ENCODE assay signal across 8 cellular contexts in the genomic region with DNA sequence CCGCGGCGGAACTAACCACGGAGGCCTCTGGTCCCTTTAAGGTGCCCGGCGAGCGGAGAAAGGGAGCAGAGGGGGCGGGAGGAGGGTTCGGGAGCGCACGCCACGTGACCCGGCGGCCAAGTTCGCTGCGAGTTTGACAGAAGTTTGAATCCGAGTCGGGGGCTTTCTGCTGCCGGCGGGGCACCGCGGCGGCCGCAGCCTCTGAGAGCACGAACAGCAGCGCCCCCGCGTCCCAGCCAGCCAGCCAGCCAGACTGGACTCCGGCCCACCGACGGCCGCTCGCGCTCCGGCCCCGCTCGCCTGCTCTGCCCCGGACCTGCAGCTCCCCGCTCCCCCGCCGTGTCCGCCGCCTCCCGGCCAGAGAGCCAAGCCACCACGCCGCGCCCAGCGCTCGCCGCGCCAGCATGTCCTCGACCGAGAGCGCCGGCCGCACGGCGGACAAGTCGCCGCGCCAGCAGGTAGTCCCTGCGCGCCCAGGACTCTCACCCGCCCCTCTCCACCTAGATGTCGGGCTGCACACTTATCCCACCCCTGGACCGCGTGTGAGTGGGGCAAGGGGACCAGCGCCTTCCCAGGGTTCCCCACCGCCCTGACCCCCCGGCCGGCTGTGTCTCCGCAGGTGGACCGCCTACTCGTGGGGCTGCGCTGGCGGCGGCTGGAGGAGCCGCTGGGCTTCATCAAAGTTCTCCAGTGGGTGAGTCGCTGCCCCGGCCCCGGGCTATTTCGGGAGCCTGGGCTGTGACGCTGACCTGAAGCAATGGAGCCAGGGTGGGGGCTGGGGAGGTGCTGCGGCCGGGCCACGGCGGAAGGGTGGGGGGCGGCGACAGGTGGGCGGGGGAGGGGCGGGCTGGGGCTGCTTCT. TPM values are rescaled to one million over a fixed set of nuclear protein-coding genes. Genes with fewer than 3 reads are reported as not detected.
A peak's percentile ranks its signal among the peaks of the same experiment; 100 is the strongest.
DNase-seq lines count a peak whose midpoint lies in the region; ATAC-seq, FAIRE-seq and TF ChIP-seq lines count a peak whose summit lies in the region.

Gene SYPL2 (plus strand): TSS at position 107 of the 861 bp plus-strand sequence. CDS start 298 bp downstream, at position 405.

- H3K27me3 Mint-ChIP-seq in CD14-positive monocyte (ENCODE audit: low read depth in 3 of 3): peaks cover 89 to 98% (median 92%) of the 10 kb centered on the region in 3 donors
- H3K27me3 Mint-ChIP-seq in stimulated activated naive CD8-positive, alpha-beta T cell treated with anti-CD3 and anti-CD28 coated beads, Interleukin-15, Interleukin-2, amounts not matched to agents 100 ng/mL and 50 ng/mL, for 24 hours: peaks cover 79% of the 10 kb centered on the region

- H3K27me3 ChIP-seq in bronchial epithelial cell (ENCODE audit: control insufficient read depth, insufficient read depth, low read length): peaks cover 37% of the 10 kb centered on the region

- H3K4me3 ChIP-seq in bronchial epithelial cell (ENCODE audit: low read depth, low read length): peak within 1 kb of the TSS; percentile 29

- no peak for ATAC-seq in GM21515 (IDR thresholded peaks at IDR 0.05; ENCODE audit: unreplicated experiment)

- H3K36me3 Mint-ChIP-seq in CD14-positive monocyte: peaks cover 0 to 4% of the 10 kb centered on the region in 2 donors
- no peaks in the 10 kb centered on the region for H3K36me3 Mint-ChIP-seq in stimulated activated naive CD8-positive, alpha-beta T cell treated with anti-CD3 and anti-CD28 coated beads, Interleukin-15, Interleukin-2, amounts not matched to agents 100 ng/mL and 50 ng/mL, for 24 hours (ENCODE audit: low read depth)

- no peaks in the 10 kb centered on the region for H3K36me3 ChIP-seq in bronchial epithelial cell (ENCODE audit: control insufficient read depth, insufficient read depth, low read length)

- H3K4me1 Mint-ChIP-seq in CD14-positive monocyte: peaks cover 10% of the 10 kb centered on the region
- H3K4me1 Mint-ChIP-seq in stimulated activated naive CD8-positive, alpha-beta T cell treated with anti-CD3 and anti-CD28 coated beads, Interleukin-15, Interleukin-2, amounts not matched to agents 100 ng/mL and 50 ng/mL, for 24 hours (ENCODE audit: low read depth): peaks cover 6% of the 10 kb centered on the region

- intact Hi-C loops in CD14-positive monocyte (cut with micrococcal nuclease): no loop called here

- H3K9me3 Mint-ChIP-seq in CD14-positive monocyte: peaks cover 0 to 27% (median 8%) of the 10 kb centered on the region in 7 donors
- H3K9me3 Mint-ChIP-seq in stimulated activated naive CD8-positive, alpha-beta T cell treated with anti-CD3 and anti-CD28 coated beads, Interleukin-15, Interleukin-2, amounts not matched to agents 100 ng/mL and 50 ng/mL, for 24 hours: no peaks in the 10 kb centered on the region

- FAIRE-seq in bronchial epithelial cell (lab: Jason Lieb, UNC): no peak

- peak within 1 kb of the TSS; percentile 73 to 78 for H3K4me3 Mint-ChIP-seq in CD14-positive monocyte
- H3K4me3 Mint-ChIP-seq in stimulated activated naive CD8-positive, alpha-beta T cell treated with anti-CD3 and anti-CD28 coated beads, Interleukin-15, Interleukin-2, amounts not matched to agents 100 ng/mL and 50 ng/mL, for 24 hours: peak within 1 kb of the TSS; percentile 67

- in situ Hi-C loops in KBM-7 (cut with MboI; ENCODE audit: low pct_unique_long_range_greater_than_20kb, low sequenced_read_pairs): no loop called here

- no peak for TF ChIP-seq CTCF in CD14-positive monocyte (IDR thresholded peaks at IDR 0.05)
- no peak for TF ChIP-seq CTCF in bronchial epithelial cell (IDR thresholded peaks at IDR 0.05; ENCODE audit: insufficient read depth, low read length, severe bottlenecking)

- DNase-seq in CD14-positive monocyte (ENCODE audit: low spot score) (no peak), KBM-7 (peak; percentile 31), bronchial epithelial cell (ENCODE audit: low read depth) (no peak), kidney tubule cell (ENCODE audit: low spot score) (peak; percentile 27), GM19238 (ENCODE audit: insufficient read length, low spot score) (no peak), SKM-1 treated with dmso at 0.1 percent for 144 hours (lab: John Stamatoyannopoulos, UW; ENCODE audit: unreplicated experiment) (no peak)

- H3K27ac Mint-ChIP-seq in CD14-positive monocyte: no peak within 1 kb of the TSS
- no peak within 1 kb of the TSS for H3K27ac Mint-ChIP-seq in stimulated activated naive CD8-positive, alpha-beta T cell treated with anti-CD3 and anti-CD28 coated beads, Interleukin-15, Interleukin-2, amounts not matched to agents 100 ng/mL and 50 ng/mL, for 24 hours

RNA-seq across cellular contexts. Expression of gene SYPL2, which starts in this region (rescaled TPM):
- polyA plus RNA-seq in CD14-positive monocyte: under 1 TPM in 1 of 2 donors, not detected in 1; 0.12 TPM
- not detected in 2 replicates for total RNA-seq in bronchial epithelial cell

Comparison
In these comparisons a context has a peak if more than half of its experiments do, and no peak if none do; other contexts are left out.
1. DNase-seq: peak in KBM-7 (single experiment) and kidney tubule cell (single experiment); none in CD14-positive monocyte (single experiment), bronchial epithelial cell (single experiment), GM19238 (single experiment) and SKM-1 treated with dmso at 0.1 percent for 144 hours (single experiment).